8 cellular contexts compared by ENCODE assay signal in genomic region chr10:6151087-6151977, GRCh38. TPM values are rescaled to one million over a fixed set of nuclear protein-coding genes. Genes with fewer than 3 reads are reported as not detected.
DNase-seq lines count a peak whose midpoint lies in the region; ATAC-seq and TF ChIP-seq lines count a peak whose summit lies in the region.

No MANE protein-coding gene starts in this region.

- H3K27ac ChIP-seq in HUES48 (ENCODE audit: low read depth, low read length), result peak overlapping the region; percentile 36
- H3K27ac ChIP-seq in upper lobe of right lung, result peak overlapping the region; percentile 17

- H3K4me1 ChIP-seq in HUES48 (ENCODE audit: control insufficient read depth, insufficient read depth, low read length), result peaks cover 16% of the 10 kb centered on the region; the same call in 1 of the 2 replicates
- peaks cover 18% of the 10 kb centered on the region for H3K4me1 ChIP-seq in upper lobe of right lung

- H3K9me3 ChIP-seq in HUES48 (ENCODE audit: control insufficient read depth, insufficient read depth, low read length), result no peaks in the 10 kb centered on the region
- H3K9me3 ChIP-seq in upper lobe of right lung, result no peaks in the 10 kb centered on the region

- intact Hi-C loops in upper lobe of right lung (cut with DNase I), result no loop called here

- TF ChIP-seq CTCF in GM10248 (IDR thresholded peaks at IDR 0.05; ENCODE audit: control extremely low read depth, extremely low read depth, low read depth, missing control alignments) (peak; percentile 71), upper lobe of right lung (IDR thresholded peaks at IDR 0.05) (peak; percentile 63)

- no peaks in the 10 kb centered on the region for H3K27me3 ChIP-seq in HUES48 (ENCODE audit: control insufficient read depth, insufficient read depth, low read length)
- H3K27me3 ChIP-seq in upper lobe of right lung, result no peaks in the 10 kb centered on the region

- DNase-seq in GM10248 (ENCODE audit: extremely low spot score) (peak; percentile 78), erythroblast (lab: John Stamatoyannopoulos, UW) (peak; percentile 75 to 81), mucosa of gallbladder (ENCODE audit: low spot score) (peak; percentile 60), upper lobe of right lung (peak; percentile 76), NCI-H2029 (lab: John Stamatoyannopoulos, UW) (no peak)
- DNase-seq in activated CD4-positive, alpha-beta T cell treated with anti-CD3 and anti-CD28 coated beads for 4 hours, result peak; percentile 39 to 42

- H3K9ac ChIP-seq in HUES48 (ENCODE audit: low read depth, low read length), result no peak overlapping the region

- CTCF ChIA-PET in GM10248 (lab: Yijun Ruan, JAX), result interaction anchor here (0.7 to 9.6 kb wide), 21 partner anchors 8 to 265 kb away, joined by 3 to 113 read pairs (median 7); partner anchors contain the start of genes ANKRD16, FBH1 and PFKFB3

- H3K36me3 ChIP-seq in HUES48 (ENCODE audit: control insufficient read depth, insufficient read depth, low read length) (no peaks in the 10 kb centered on the region), upper lobe of right lung (no peaks in the 10 kb centered on the region)

- peak; percentile 30 for TF ChIP-seq POLR2A in erythroblast (IDR thresholded peaks at IDR 0.05; ENCODE audit: low read length)

- POLR2A ChIA-PET in GM10248 (lab: Yijun Ruan, JAX), result no interaction called here

- ATAC-seq in GM21447 (IDR thresholded peaks at IDR 0.05; ENCODE audit: unreplicated experiment) (peak; percentile 82), upper lobe of right lung (peak; percentile 92)

- H3K4me3 ChIP-seq in HUES48 (ENCODE audit: low read depth, low read length) (no peak overlapping the region), upper lobe of right lung (peak overlapping the region; percentile 5)

RNA-seq across cellular contexts. Expression of gene PFKFB3, which starts 51.4 kb away (rescaled TPM):
- total RNA-seq in mucosa of gallbladder, result 100 TPM
- 77.2 TPM for total RNA-seq in upper lobe of right lung
